Comparison of ENCODE assay signal across 5 cellular contexts in the genomic region with DNA sequence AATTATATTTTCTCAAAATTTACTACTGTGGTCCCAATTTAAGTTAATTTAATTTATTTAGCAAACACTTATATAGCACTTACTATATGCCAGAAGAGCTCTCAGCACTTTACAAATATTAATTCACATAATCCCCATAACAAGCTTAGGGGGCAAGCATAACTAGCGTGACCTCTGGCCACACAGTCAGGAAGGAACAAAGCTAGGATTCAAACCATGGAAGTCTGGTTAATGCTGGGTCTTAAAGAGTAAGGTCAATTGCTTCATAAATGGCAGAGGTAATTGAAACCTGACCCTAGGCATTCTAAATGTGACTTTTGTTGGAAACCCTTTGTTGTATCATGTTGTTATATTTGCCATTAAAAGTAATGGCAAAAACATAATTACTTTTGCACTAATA.
"Had no signal": no experiment of that assay in that cellular context is flagged by ENCODE, and none has a peak within 500 bp of the region (broad histone marks: within the 10 kb centered on the region; RNA-seq: fewer than 3 reads in every experiment).

No MANE protein-coding gene starts in this region.

- DNase-seq: IMR-90, KBM-7, KG1 had no signal

- H3K4me3 ChIP-seq: K562 had no signal

- H3K27ac ChIP-seq: HL-60 had no signal
